ENCODE assay signal across 2 cellular contexts in genomic region chr15:70825841-70826240, GRCh38.
TF ChIP-seq lines count a peak whose summit lies in the region.

No MANE protein-coding gene starts in this region.

TF ChIP-seq in SK-N-SH, 30 proteins besides CTCF, POLR2A, EP300 and RAD21 (continued from another document):
- TF ChIP-seq SMC3 (IDR thresholded peaks at IDR 0.05; ENCODE audit: low read depth, low read length) (no peak), JUND (IDR thresholded peaks at IDR 0.05) (no peak)

TF ChIP-seq in SK-N-SH treated with all-trans-retinoic acid at 6 μM for 48 hours, 23 proteins besides CTCF, POLR2A, EP300 and RAD21 (continued from another document):
- TF ChIP-seq, protein P1, sequence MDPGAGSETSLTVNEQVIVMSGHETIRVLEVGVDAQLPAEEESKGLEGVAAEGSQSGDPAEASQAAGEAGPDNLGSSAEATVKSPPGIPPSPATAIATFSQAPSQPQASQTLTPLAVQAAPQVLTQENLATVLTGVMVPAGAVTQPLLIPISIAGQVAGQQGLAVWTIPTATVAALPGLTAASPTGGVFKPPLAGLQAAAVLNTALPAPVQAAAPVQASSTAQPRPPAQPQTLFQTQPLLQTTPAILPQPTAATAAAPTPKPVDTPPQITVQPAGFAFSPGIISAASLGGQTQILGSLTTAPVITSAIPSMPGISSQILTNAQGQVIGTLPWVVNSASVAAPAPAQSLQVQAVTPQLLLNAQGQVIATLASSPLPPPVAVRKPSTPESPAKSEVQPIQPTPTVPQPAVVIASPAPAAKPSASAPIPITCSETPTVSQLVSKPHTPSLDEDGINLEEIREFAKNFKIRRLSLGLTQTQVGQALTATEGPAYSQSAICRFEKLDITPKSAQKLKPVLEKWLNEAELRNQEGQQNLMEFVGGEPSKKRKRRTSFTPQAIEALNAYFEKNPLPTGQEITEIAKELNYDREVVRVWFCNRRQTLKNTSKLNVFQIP (CRISPR knock-in tag; IDR thresholded peaks at IDR 0.05; ENCODE audit: borderline replicate concordance, low read depth), result no peak
- TF ChIP-seq, protein P2, sequence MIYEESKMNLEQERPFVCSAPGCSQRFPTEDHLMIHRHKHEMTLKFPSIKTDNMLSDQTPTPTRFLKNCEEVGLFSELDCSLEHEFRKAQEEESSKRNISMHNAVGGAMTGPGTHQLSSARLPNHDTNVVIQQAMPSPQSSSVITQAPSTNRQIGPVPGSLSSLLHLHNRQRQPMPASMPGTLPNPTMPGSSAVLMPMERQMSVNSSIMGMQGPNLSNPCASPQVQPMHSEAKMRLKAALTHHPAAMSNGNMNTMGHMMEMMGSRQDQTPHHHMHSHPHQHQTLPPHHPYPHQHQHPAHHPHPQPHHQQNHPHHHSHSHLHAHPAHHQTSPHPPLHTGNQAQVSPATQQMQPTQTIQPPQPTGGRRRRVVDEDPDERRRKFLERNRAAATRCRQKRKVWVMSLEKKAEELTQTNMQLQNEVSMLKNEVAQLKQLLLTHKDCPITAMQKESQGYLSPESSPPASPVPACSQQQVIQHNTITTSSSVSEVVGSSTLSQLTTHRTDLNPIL (CRISPR knock-in tag; IDR thresholded peaks at IDR 0.05; ENCODE audit: low read depth), result no peak
- TF ChIP-seq ZC3H10 (CRISPR knock-in tag; IDR thresholded peaks at IDR 0.05) (no peak), TCF4 (CRISPR knock-in tag; IDR thresholded peaks at IDR 0.05; ENCODE audit: borderline replicate concordance) (no peak)
